8 cellular contexts compared by ENCODE assay signal in the genomic region with DNA sequence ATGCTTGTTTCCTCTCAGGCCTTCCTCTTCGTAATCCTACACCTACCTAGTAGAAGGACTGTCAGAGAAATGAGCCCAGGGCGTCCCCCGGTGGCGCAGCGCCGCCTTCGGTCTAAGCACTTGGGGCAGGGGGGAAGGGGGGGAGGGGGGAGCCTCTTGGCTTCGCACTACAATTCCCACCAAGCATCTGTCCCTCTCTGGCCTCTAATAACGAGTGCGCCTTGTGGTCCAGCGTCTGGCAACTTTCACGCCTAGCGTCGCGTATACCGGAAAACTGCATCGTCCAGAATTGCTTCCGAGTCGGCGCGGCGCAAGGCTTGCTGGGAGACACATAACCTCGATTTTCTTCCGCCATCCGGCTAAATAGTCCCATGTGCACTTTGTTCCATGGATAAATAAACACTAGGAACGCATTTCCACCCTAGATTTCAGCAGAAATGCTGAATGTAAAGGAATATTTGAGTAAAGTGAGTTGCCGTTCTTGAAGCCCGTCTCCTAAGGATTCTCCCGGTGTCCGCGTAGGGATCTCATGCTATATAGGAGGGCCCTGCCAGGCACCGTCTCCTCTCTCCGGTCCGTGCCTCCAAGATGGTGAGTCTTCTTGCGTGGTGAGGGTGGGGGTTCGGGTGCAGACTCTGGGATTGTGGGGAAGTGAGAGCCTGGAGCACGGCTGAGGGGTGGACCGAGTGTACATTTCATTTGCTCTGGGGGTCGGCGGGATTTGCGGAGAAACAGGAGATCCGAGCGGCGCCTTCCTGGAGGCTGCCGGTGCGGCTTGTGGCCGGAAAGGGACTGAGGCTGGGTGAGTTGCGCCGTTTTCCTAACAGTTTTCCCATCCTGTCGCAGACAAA. TPM values are rescaled to one million over a fixed set of nuclear protein-coding genes. Genes with fewer than 3 reads are reported as not detected.
A peak's percentile ranks its signal among the peaks of the same experiment; 100 is the strongest.
DNase-seq lines count a peak whose midpoint lies in the region; ATAC-seq and TF ChIP-seq lines count a peak whose summit lies in the region.

Gene RPS26 (plus strand): TSS at position 340 of the 851 bp plus-strand sequence. CDS start 249 bp downstream, at position 589.

- H3K4me1 ChIP-seq in PC-3 (ENCODE audit: insufficient read depth, low read length) (peaks cover 19% of the 10 kb centered on the region), mucosa of rectum (ENCODE audit: control insufficient read depth in 2 of 2, insufficient read depth in 2 of 2, low read length in 2 of 2) (peaks cover 19 to 26% of the 10 kb centered on the region in 2 donors)

- peaks cover 17% of the 10 kb centered on the region for H4K20me1 ChIP-seq in PC-3 (ENCODE audit: low read length)

- H3K4me2 ChIP-seq in PC-3 (ENCODE audit: low read length), result peak within 1 kb of the TSS; percentile 91

- DNase-seq in DMS53 treated with DMSO at 0.1 percent for 48 hours (lab: John Stamatoyannopoulos, UW; ENCODE audit: unreplicated experiment) (peak; percentile 98), PC-3 (peak; percentile 99), erythroblast (lab: John Stamatoyannopoulos, UW) (peak; percentile 96 to 99)
- peak; percentile 98 for DNase-seq in Jurkat, Clone E6-1 (ENCODE audit: low read depth, low spot score)
- DNase-seq in activated T-cell treated with anti-CD3 and anti-CD28 coated beads, Interleukin-2, amount 50 U/mL, for 1 hour, result peak; percentile 85
- peak; percentile 92 for DNase-seq in stimulated activated CD8-positive, alpha-beta memory T cell treated with anti-CD3 and anti-CD28 coated beads, Interleukin-4, amount 100 ng/mL, for 48 hours

- peaks cover 24% of the 10 kb centered on the region for H3K79me2 ChIP-seq in PC-3 (ENCODE audit: low read length)

- no peaks in the 10 kb centered on the region for H3K9me2 ChIP-seq in PC-3 (replicated peaks; ENCODE audit: low read length)

- H3K9ac ChIP-seq in PC-3 (ENCODE audit: low read length) (peak within 1 kb of the TSS; percentile 96), mucosa of rectum (ENCODE audit: low read depth in 1 of 2, low read length in 2 of 2) (peak within 1 kb of the TSS; percentile 92)

- POLR2A ChIA-PET in PC-3 (lab: Charles Lee; ENCODE audit: unreplicated experiment), result no interaction called here

- peak; percentile 91 for ATAC-seq in GM21619 (IDR thresholded peaks at IDR 0.05; ENCODE audit: unreplicated experiment)
- ATAC-seq in PC-3, result peak; percentile 95

- H3F3A ChIP-seq in PC-3 (ENCODE audit: low read length, unreplicated experiment), result peaks cover 15% of the 10 kb centered on the region

- TF ChIP-seq POLR2A in erythroblast (IDR thresholded peaks at IDR 0.05; ENCODE audit: low read length), result peak; percentile 100

- H3K27ac ChIP-seq in PC-3 (ENCODE audit: low read length), result peak within 1 kb of the TSS; percentile 76
- H3K27ac ChIP-seq in mucosa of rectum (ENCODE audit: low read depth in 2 of 2, low read length in 2 of 2), result peak within 1 kb of the TSS; percentile 94 to 95

- no peaks in the 10 kb centered on the region for H3K9me3 ChIP-seq in PC-3 (ENCODE audit: low read length)
- H3K9me3 ChIP-seq in mucosa of rectum (ENCODE audit: control insufficient read depth in 2 of 2, low read length in 2 of 2), result no peaks in the 10 kb centered on the region

- peak; percentile 59 for TF ChIP-seq CTCF in PC-3 (conservative IDR thresholded peaks at IDR 0.05; ENCODE audit: low read depth, low read length)

- H2AFZ ChIP-seq in PC-3 (ENCODE audit: low read length), result peak within 1 kb of the TSS; percentile 96

- peak within 1 kb of the TSS; percentile 78 for H3K4me3 ChIP-seq in Jurkat, Clone E6-1 (ENCODE audit: low read length)
- peak within 1 kb of the TSS; percentile 80 for H3K4me3 ChIP-seq in PC-3 (ENCODE audit: low read length)
- peak within 1 kb of the TSS; percentile 98 to 99 for H3K4me3 ChIP-seq in mucosa of rectum (ENCODE audit: low read length in 2 of 2)

- intact Hi-C loops in PC-3 (cut with micrococcal nuclease), result loop anchor here (1.0 to 2.0 kb wide), 3 partner anchors 45 to 86 kb away; partner anchors contain the start of gene SUOX

- CTCF ChIA-PET in PC-3 (lab: Charles Lee), result no interaction called here

- H3K36me3 ChIP-seq in PC-3 (ENCODE audit: low read depth, low read length), result peaks cover 24% of the 10 kb centered on the region
- peaks cover 21 to 28% of the 10 kb centered on the region in 2 donors for H3K36me3 ChIP-seq in mucosa of rectum (ENCODE audit: control insufficient read depth in 2 of 2, insufficient read depth in 2 of 2, low read length in 2 of 2)

- no peaks in the 10 kb centered on the region for H3K27me3 ChIP-seq in PC-3 (ENCODE audit: low read length)
- no peaks in the 10 kb centered on the region for H3K27me3 ChIP-seq in mucosa of rectum (ENCODE audit: control insufficient read depth in 2 of 2, insufficient read depth in 2 of 2, low read length in 2 of 2)

- no TSS peak for BruUV-seq in PC-3 (replicated peaks; lab: Mats Ljungman, UMichigan)

RNA-seq across cellular contexts. Expression of gene RPS26, which starts in this region (rescaled TPM):
- 1,276 TPM for polyA plus RNA-seq in Jurkat, Clone E6-1 (2012; ENCODE audit: insufficient read depth, insufficient read length)
- total RNA-seq in PC-3 (2014; rRNA removed), result 183 and 320 TPM in 2 replicates

Comparison
In these comparisons a context has a peak if more than half of its experiments do, and no peak if none do; other contexts are left out.
1. Peak in every context shown above with its lines: DNase-seq, ATAC-seq, H3K4me3 ChIP-seq and H3K27ac ChIP-seq.